Comparison of ENCODE assay signal across 1 cellular context in the genomic region with DNA sequence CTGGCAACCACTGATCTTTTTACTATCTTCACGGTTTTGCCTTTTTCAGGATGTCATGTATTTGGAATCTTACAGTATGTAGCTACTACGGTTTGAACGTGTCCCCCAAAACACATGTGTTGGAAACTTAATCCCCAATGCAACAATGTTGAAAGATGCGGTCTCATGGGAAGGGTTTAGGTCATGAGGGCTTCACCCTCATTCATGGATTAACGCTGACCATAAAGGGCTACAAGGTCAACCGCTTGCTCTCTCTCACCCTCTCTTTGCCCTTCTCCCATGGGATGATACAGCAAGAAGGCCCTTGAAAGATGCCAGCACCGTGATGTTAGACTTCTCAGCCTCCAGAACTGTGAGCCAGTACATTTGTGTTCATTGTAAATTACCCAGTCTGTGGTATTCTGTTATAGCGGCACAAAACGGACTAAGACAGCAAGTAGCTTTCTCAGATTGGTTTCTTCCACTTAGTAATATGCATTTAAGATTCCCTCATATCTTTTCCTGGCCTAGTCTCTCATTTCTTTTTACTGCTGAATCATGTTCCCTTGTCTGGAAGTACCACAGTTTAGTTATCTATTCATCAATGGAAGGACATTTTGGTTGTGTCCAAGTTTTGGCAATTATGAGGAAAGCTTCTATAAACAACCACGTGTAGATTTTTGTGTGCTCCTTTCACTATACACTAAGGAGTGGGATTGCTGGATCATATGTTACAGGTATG.
TF ChIP-seq lines count a peak whose summit lies in the region.

No MANE protein-coding gene starts in this region.

TF ChIP-seq in SK-N-SH, 30 proteins besides CTCF, POLR2A, EP300 and RAD21:
- no peak for TF ChIP-seq NFIC (IDR thresholded peaks at IDR 0.05; ENCODE audit: borderline replicate concordance)
